24 cellular contexts compared by ENCODE assay signal in genomic region chr4:25451676-25452075, GRCh38.
"Had no signal": no experiment of that assay in that cellular context is flagged by ENCODE, and none has a peak within 500 bp of the region (broad histone marks: within the 10 kb centered on the region; RNA-seq: fewer than 3 reads in every experiment).

No MANE protein-coding gene starts in this region.

- FAIRE-seq: endothelial cell of umbilical vein, frontal cortex had no signal

- H3K27ac ChIP-seq: coronary artery, dorsolateral prefrontal cortex, esophagus muscularis mucosa, foreskin keratinocyte, gastroesophageal sphincter, heart left ventricle, hepatocyte, left lung, lower lobe of right lung had no signal

- DNase-seq: dermis blood vessel endothelial cell; dorsolateral prefrontal cortex; effector CD4-positive, alpha-beta T cell; effector memory CD4-positive, alpha-beta T cell; heart left ventricle; hypothalamus; immature natural killer cell; islet precursor cell; left cardiac atrium; left lung; left ventricle myocardium superior; lower lobe of right lung; mesenchymal stem cell; mucosa of descending colon; naive B cell; naive thymus-derived CD8-positive, alpha-beta T cell had no signal

- H3K4me3 Mint-ChIP-seq: immature natural killer cell; mesothelial cell of epicardium; naive B cell; naive thymus-derived CD8-positive, alpha-beta T cell had no signal

- H3K4me3 ChIP-seq: coronary artery, dorsolateral prefrontal cortex, esophagus muscularis mucosa, gastroesophageal sphincter, heart left ventricle, hepatocyte, left lung, lower lobe of right lung, mucosa of descending colon had no signal

- H3K9me3 ChIP-seq: esophagus muscularis mucosa, gastroesophageal sphincter, heart left ventricle, left lung, lower lobe of right lung, mucosa of descending colon had no signal

- H3K36me3 ChIP-seq: esophagus muscularis mucosa, gastroesophageal sphincter, heart left ventricle, left lung, lower lobe of right lung had no signal

- H3K36me3 Mint-ChIP-seq: immature natural killer cell; mesothelial cell of epicardium; naive B cell; naive thymus-derived CD8-positive, alpha-beta T cell had no signal

- H3K27me3 ChIP-seq: dorsolateral prefrontal cortex, esophagus muscularis mucosa, foreskin keratinocyte, gastroesophageal sphincter, heart left ventricle, hepatocyte, left lung had no signal

- H3K4me1 ChIP-seq: esophagus muscularis mucosa, gastroesophageal sphincter, left lung had no signal

- H3K4me1 Mint-ChIP-seq: immature natural killer cell, naive B cell had no signal

- H3K79me2 ChIP-seq: hepatocyte had no signal

- H3K27ac Mint-ChIP-seq: immature natural killer cell, mesothelial cell of epicardium had no signal

- H2AFZ ChIP-seq: hepatocyte had no signal

- ATAC-seq: foreskin keratinocyte; gastroesophageal sphincter; heart left ventricle; left cardiac atrium; left lung; left ventricle myocardium superior; lower lobe of right lung; mucosa of descending colon; naive thymus-derived CD8-positive, alpha-beta T cell had no signal

- H3K4me2 ChIP-seq: hepatocyte had no signal
